Comparison of ENCODE assay signal across 33 cellular contexts in the genomic region with DNA sequence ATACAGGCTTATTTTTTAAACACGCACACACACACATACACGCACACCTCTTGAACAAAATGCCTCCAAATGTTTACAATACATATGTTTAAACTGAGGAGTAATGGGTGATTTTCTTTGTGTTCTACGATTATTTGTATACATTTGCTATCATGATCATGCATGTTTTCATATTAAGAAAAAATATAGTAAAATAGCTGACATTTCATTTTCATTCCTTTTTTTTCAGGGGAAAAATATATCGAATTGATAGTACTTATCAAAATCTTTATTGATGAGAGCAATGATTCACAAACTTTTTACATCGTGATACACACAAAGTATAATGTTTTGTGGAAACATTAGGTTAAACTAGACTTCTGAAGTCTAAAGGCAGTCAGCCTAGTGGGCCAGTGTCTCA.
"Had no signal": no experiment of that assay in that cellular context is flagged by ENCODE, and none has a peak within 500 bp of the region (broad histone marks: within the 10 kb centered on the region; RNA-seq: fewer than 3 reads in every experiment).

No MANE protein-coding gene starts in this region.

- H3K79me2 ChIP-seq: parathyroid adenoma had no signal

- H3K36me3 ChIP-seq: neutrophil, ovary, spleen, suprapubic skin, tibial artery, transverse colon, upper lobe of right lung had no signal

- H3K27me3 Mint-ChIP-seq: naive thymus-derived CD8-positive, alpha-beta T cell; natural killer cell treated with Interleukin-12 subunit alpha and Interleukin-12 subunit beta and Interleukin-15 and Interleukin-18, amount 100 ng/mL, for 72 hours; progenitor cell of endocrine pancreas; stimulated activated memory B cell treated with anti-CD40 and anti-IgM and Interleukin-4, amounts not matched to agents 10 μg/mL and 1 μg/mL and 100 μg/mL, for 72 hours; stimulated activated naive CD8-positive, alpha-beta T cell treated with anti-CD3 and anti-CD28 coated beads, Interleukin-15, amount 100 ng/mL, for 72 hours; type B pancreatic cell had no signal

- ATAC-seq: naive thymus-derived CD8-positive, alpha-beta T cell; natural killer cell treated with Interleukin-12 subunit alpha and Interleukin-12 subunit beta and Interleukin-15 and Interleukin-18, amount 100 ng/mL, for 72 hours; psoas muscle; right cardiac atrium; sciatic nerve; stimulated activated memory B cell treated with anti-CD40 and anti-IgM and Interleukin-4, amounts not matched to agents 10 μg/mL and 1 μg/mL and 100 μg/mL, for 72 hours; stimulated activated naive CD8-positive, alpha-beta T cell treated with anti-CD3 and anti-CD28 coated beads, Interleukin-15, amount 100 ng/mL, for 72 hours; stimulated activated naive CD8-positive, alpha-beta T cell treated with anti-CD3 and anti-CD28 coated beads, Interleukin-15, Interleukin-2, amounts not matched to agents 100 U/mL and 50 U/mL, for 24 hours; upper lobe of right lung had no signal

- H3K4me1 Mint-ChIP-seq: naive thymus-derived CD8-positive, alpha-beta T cell; nephron progenitor cell; neural crest cell; stimulated activated memory B cell treated with anti-CD40 and anti-IgM and Interleukin-4, amounts not matched to agents 10 μg/mL and 1 μg/mL and 100 μg/mL, for 72 hours; stimulated activated naive CD8-positive, alpha-beta T cell treated with anti-CD3 and anti-CD28 coated beads, Interleukin-15, amount 100 ng/mL, for 72 hours had no signal

- H3K36me3 Mint-ChIP-seq: naive thymus-derived CD8-positive, alpha-beta T cell; stimulated activated memory B cell treated with anti-CD40 and anti-IgM and Interleukin-4, amounts not matched to agents 10 μg/mL and 1 μg/mL and 100 μg/mL, for 72 hours; type B pancreatic cell had no signal

- H2AFZ ChIP-seq: parathyroid adenoma had no signal

- H3K27ac Mint-ChIP-seq: naive thymus-derived CD8-positive, alpha-beta T cell; natural killer cell treated with Interleukin-12 subunit alpha and Interleukin-12 subunit beta and Interleukin-15 and Interleukin-18, amount 100 ng/mL, for 72 hours; nephron progenitor cell; progenitor cell of endocrine pancreas; stimulated activated memory B cell treated with anti-CD40 and anti-IgM and Interleukin-4, amounts not matched to agents 10 μg/mL and 1 μg/mL and 100 μg/mL, for 72 hours; stimulated activated naive CD8-positive, alpha-beta T cell treated with anti-CD3 and anti-CD28 coated beads, Interleukin-15, amount 100 ng/mL, for 72 hours; type B pancreatic cell had no signal

- H3K4me2 ChIP-seq: smooth muscle cell had no signal

- H3K27me3 ChIP-seq: neutrophil, ovary, spleen, suprapubic skin, testis, tibial artery, transverse colon, upper lobe of right lung, uterus had no signal

- H3K4me3 ChIP-seq: ovary, psoas muscle, skin epidermis, smooth muscle cell, spleen, suprapubic skin, testis, tibial artery, transverse colon, upper lobe of right lung, uterus had no signal

- DNase-seq: naive thymus-derived CD8-positive, alpha-beta T cell; nephron progenitor cell; nucleus accumbens; ovary; posterior cingulate gyrus; psoas muscle; right cardiac atrium; spleen; stimulated activated CD4-positive, alpha-beta T cell treated with anti-CD3 and anti-CD28 coated beads, Interleukin-12 subunit alpha, Interleukin-12 subunit beta, amount 100 ng/mL, for 4 hours; stimulated activated CD4-positive, alpha-beta T cell treated with anti-CD3 and anti-CD28 coated beads, Interleukin-1b, Interleukin-23, amount 100 ng/mL, for 48 hours; stimulated activated CD4-positive, alpha-beta T cell treated with anti-CD3 and anti-CD28 coated beads, Interleukin-4, amount 100 ng/mL, for 1 hour; stimulated activated CD4-positive, alpha-beta T cell treated with anti-CD3 and anti-CD28 coated beads, Interleukin-4, amount 100 ng/mL, for 4 hours; stimulated activated CD8-positive, alpha-beta memory T cell treated with anti-CD3 and anti-CD28 coated beads, Interleukin-4, amount 100 ng/mL, for 48 hours; stimulated activated naive CD4-positive, alpha-beta T cell; stimulated activated naive CD8-positive, alpha-beta T cell treated with anti-CD3 and anti-CD28 coated beads, Interleukin-15, amount 100 ng/mL, for 72 hours; stimulated activated naive CD8-positive, alpha-beta T cell treated with anti-CD3 and anti-CD28 coated beads, Interleukin-15, Interleukin-2, amounts not matched to agents 100 U/mL and 50 U/mL, for 24 hours; substantia nigra; testis; tibial artery; transverse colon; upper lobe of right lung; uterus had no signal

- H3K27ac ChIP-seq: neutrophil, ovary, parathyroid adenoma, psoas muscle, skin epidermis, spleen, suprapubic skin, testis, tibial artery, transverse colon, upper lobe of right lung, uterus had no signal

- H3K9ac ChIP-seq: parathyroid adenoma had no signal

- H3K9me3 ChIP-seq: neutrophil, ovary, psoas muscle, suprapubic skin, testis, tibial artery, transverse colon, upper lobe of right lung, uterus had no signal

- H3K9me3 Mint-ChIP-seq: nephron progenitor cell, neural crest cell, type B pancreatic cell had no signal

- H3K4me3 Mint-ChIP-seq: naive thymus-derived CD8-positive, alpha-beta T cell; natural killer cell treated with Interleukin-12 subunit alpha and Interleukin-12 subunit beta and Interleukin-15 and Interleukin-18, amount 100 ng/mL, for 72 hours; nephron progenitor cell; neural crest cell; stimulated activated memory B cell treated with anti-CD40 and anti-IgM and Interleukin-4, amounts not matched to agents 10 μg/mL and 1 μg/mL and 100 μg/mL, for 72 hours; stimulated activated naive CD8-positive, alpha-beta T cell treated with anti-CD3 and anti-CD28 coated beads, Interleukin-15, amount 100 ng/mL, for 72 hours; type B pancreatic cell had no signal

- H3K4me1 ChIP-seq: parathyroid adenoma, psoas muscle, spleen, suprapubic skin, testis, tibial artery, transverse colon, upper lobe of right lung, uterus had no signal
